In the genomic region with DNA sequence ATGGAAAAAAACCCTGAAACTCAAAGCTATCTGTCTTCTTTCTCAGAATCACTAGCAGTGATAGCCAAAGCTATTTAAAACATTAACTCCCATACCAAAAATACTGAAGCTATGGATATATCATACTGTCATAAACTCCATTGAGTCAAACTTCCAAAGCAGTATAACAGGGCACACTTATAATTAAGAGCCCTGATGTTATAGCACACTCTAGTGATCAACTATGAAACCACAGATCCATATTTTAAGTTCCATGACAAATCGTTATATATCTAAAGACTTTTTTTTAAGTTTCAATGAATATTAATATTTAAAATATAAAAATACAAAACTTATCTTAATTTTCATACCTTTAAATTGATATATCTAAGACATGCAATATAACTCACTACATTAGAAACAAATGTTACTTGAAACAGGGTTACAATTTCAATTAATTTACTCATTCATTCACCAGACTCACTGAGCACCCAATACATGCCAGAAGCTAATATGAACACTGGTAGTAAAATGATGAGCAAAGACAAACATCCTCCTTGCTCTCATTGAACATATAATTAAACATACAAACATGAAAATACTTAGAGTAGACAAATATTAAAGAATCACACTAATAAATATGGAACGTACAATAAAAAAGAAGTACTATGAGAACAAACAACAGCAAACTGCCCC, we compare ENCODE assay signal across 8 cellular contexts.
DNase-seq lines count a peak whose midpoint lies in the region; ATAC-seq and TF ChIP-seq lines count a peak whose summit lies in the region.

No MANE protein-coding gene starts in this region.

- no peaks in the 10 kb centered on the region for H3K9me3 Mint-ChIP-seq in activated naive CD4-positive, alpha-beta T cell treated with anti-CD3 and anti-CD28 coated beads for 36 hours
- H3K9me3 Mint-ChIP-seq in activated CD4-positive, alpha-beta T cell treated with anti-CD3 and anti-CD28 coated beads, Interleukin-2, amount 10 ng/mL, durations not matched to agents 7 days and 5 days, result no peaks in the 10 kb centered on the region

- TF ChIP-seq CTCF in epithelial cell of proximal tubule (conservative IDR thresholded peaks at IDR 0.05; ENCODE audit: low read depth, low read length) (peak; percentile 39), psoas muscle (IDR thresholded peaks at IDR 0.05) (peak; percentile 40)

- H3K4me1 ChIP-seq in psoas muscle, result no peaks in the 10 kb centered on the region

- no peak overlapping the region for H3K4me3 Mint-ChIP-seq in activated naive CD4-positive, alpha-beta T cell treated with anti-CD3 and anti-CD28 coated beads for 36 hours
- H3K4me3 Mint-ChIP-seq in activated CD4-positive, alpha-beta T cell treated with anti-CD3 and anti-CD28 coated beads, Interleukin-2, amount 10 ng/mL, durations not matched to agents 7 days and 5 days, result no peak overlapping the region

- peaks cover 4% of the 10 kb centered on the region for H3K4me1 Mint-ChIP-seq in activated naive CD4-positive, alpha-beta T cell treated with anti-CD3 and anti-CD28 coated beads for 36 hours (ENCODE audit: low read depth)
- no peaks in the 10 kb centered on the region for H3K4me1 Mint-ChIP-seq in activated CD4-positive, alpha-beta T cell treated with anti-CD3 and anti-CD28 coated beads, Interleukin-2, amount 10 ng/mL, durations not matched to agents 7 days and 5 days

- ATAC-seq in GM18867 (IDR thresholded peaks at IDR 0.05; ENCODE audit: unreplicated experiment) (peak; percentile 54), psoas muscle (peak in 1 of 4 donors; percentile 56), GM18519 (IDR thresholded peaks at IDR 0.05; ENCODE audit: low FRiP score, unreplicated experiment) (no peak), HG03521 (IDR thresholded peaks at IDR 0.05; ENCODE audit: unreplicated experiment) (no peak)

- no peaks in the 10 kb centered on the region for H3K27me3 ChIP-seq in psoas muscle (ENCODE audit: insufficient read depth in 3 of 3, low read length in 2 of 3)

- peak; percentile 5 for DNase-seq in NCI-H82 treated with DMSO at 0.1 percent for 48 hours (lab: John Stamatoyannopoulos, UW; ENCODE audit: unreplicated experiment)
- DNase-seq in epithelial cell of proximal tubule (ENCODE audit: low read depth), result no peak
- DNase-seq in psoas muscle, result no peak
- DNase-seq in activated naive CD4-positive, alpha-beta T cell treated with anti-CD3 and anti-CD28 coated beads for 36 hours, result no peak
- DNase-seq in activated CD4-positive, alpha-beta T cell treated with anti-CD3 and anti-CD28 coated beads, Interleukin-2, amount 10 ng/mL, durations not matched to agents 7 days and 5 days, result no peak

- H3K27ac ChIP-seq in psoas muscle, result no peak overlapping the region

- POLR2A ChIA-PET in activated CD4-positive, alpha-beta T cell treated with anti-CD3 and anti-CD28 coated beads, Interleukin-2, amount 10 ng/mL, durations not matched to agents 7 days and 5 days (lab: Charles Lee), result no interaction called here

- intact Hi-C loops in psoas muscle (cut with DNase I), result no loop called here
- intact Hi-C loops in activated naive CD4-positive, alpha-beta T cell treated with anti-CD3 and anti-CD28 coated beads for 36 hours (cut with micrococcal nuclease), result no loop called here

- H3K36me3 Mint-ChIP-seq in activated naive CD4-positive, alpha-beta T cell treated with anti-CD3 and anti-CD28 coated beads for 36 hours (ENCODE audit: low read depth), result peaks cover 25% of the 10 kb centered on the region
- H3K36me3 Mint-ChIP-seq in activated CD4-positive, alpha-beta T cell treated with anti-CD3 and anti-CD28 coated beads, Interleukin-2, amount 10 ng/mL, durations not matched to agents 7 days and 5 days (ENCODE audit: low read depth), result peaks cover 27% of the 10 kb centered on the region

- WGBS in psoas muscle, 3 donors, result 76 to 78% (median 77%) methylated on average over 2 of the region's 2 CpGs

- H3K4me3 ChIP-seq in epithelial cell of proximal tubule (ENCODE audit: low read depth, low read length) (no peak overlapping the region), psoas muscle (no peak overlapping the region)

- H3K36me3 ChIP-seq in psoas muscle (ENCODE audit: insufficient read depth in 1 of 2, low read depth in 1 of 2), result peaks cover 3 to 77% of the 10 kb centered on the region in 2 donors

- no peak overlapping the region for H3K27ac Mint-ChIP-seq in activated naive CD4-positive, alpha-beta T cell treated with anti-CD3 and anti-CD28 coated beads for 36 hours
- H3K27ac Mint-ChIP-seq in activated CD4-positive, alpha-beta T cell treated with anti-CD3 and anti-CD28 coated beads, Interleukin-2, amount 10 ng/mL, durations not matched to agents 7 days and 5 days, result no peak overlapping the region

- no peaks in the 10 kb centered on the region for H3K27me3 Mint-ChIP-seq in activated naive CD4-positive, alpha-beta T cell treated with anti-CD3 and anti-CD28 coated beads for 36 hours (ENCODE audit: low read depth)
- H3K27me3 Mint-ChIP-seq in activated CD4-positive, alpha-beta T cell treated with anti-CD3 and anti-CD28 coated beads, Interleukin-2, amount 10 ng/mL, durations not matched to agents 7 days and 5 days, result no peaks in the 10 kb centered on the region

- no peaks in the 10 kb centered on the region for H3K9me3 ChIP-seq in psoas muscle

- CTCF ChIA-PET in activated naive CD4-positive, alpha-beta T cell treated with anti-CD3 and anti-CD28 coated beads for 36 hours (lab: Charles Lee), result no interaction called here
- CTCF ChIA-PET in activated CD4-positive, alpha-beta T cell treated with anti-CD3 and anti-CD28 coated beads, Interleukin-2, amount 10 ng/mL, durations not matched to agents 7 days and 5 days (lab: Charles Lee), result interaction anchor here (0.9 kb wide), 1 partner anchor 18 kb away, joined by 3 read pairs; no protein-coding TSS in a partner anchor
